9 cellular contexts compared by ENCODE assay signal in the genomic region with DNA sequence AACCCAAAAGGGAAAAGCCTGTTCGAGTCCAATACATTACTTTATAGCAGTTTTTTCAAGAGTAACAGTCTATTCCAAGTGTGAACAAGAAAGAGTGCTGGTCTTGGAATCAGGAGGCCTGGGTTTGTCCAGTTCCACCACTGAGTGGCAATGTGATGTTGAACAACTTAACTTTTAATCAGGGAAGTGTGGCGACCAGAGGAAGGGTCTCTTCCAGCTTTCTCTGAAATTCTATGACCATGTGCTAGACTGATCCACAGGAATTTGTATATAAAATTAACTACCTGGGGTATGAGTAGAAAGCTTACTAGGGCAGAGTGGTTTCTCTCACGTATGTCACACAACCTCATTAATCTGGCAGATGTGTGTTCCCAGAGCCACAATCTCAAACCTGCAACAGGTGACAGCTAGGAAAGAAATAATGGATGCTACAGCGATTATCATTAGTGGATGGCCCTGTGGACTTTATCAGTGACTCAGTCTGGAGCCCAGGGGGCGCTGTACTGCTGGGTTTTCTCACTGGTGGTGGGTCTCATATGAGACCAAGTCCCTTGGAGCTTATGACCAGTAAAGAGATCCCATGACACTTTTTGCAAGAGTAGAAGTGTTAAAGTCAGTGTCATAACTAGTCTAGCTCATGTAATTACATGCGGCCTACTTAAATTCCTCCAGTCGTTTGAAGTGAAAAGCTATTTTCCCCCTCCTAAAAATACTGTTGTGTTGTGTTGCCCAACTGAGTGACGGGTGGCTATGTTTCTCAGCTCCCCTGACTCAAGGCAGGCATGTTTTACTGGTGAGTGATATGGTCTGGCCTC.
A peak's percentile ranks its signal among the peaks of the same experiment; 100 is the strongest.
DNase-seq lines count a peak whose midpoint lies in the region; ATAC-seq, FAIRE-seq and TF ChIP-seq lines count a peak whose summit lies in the region.
"Had no signal": no experiment of that assay in that cellular context is flagged by ENCODE, and none has a peak within 500 bp of the region (broad histone marks: within the 10 kb centered on the region; RNA-seq: fewer than 3 reads in every experiment).

No MANE protein-coding gene starts in this region.

- TF ChIP-seq POLR2A in GM12878 (IDR thresholded peaks at IDR 0.05; ENCODE audit: low read depth, low read length), result no peak

- no peak overlapping the region for H3K14ac ChIP-seq in neuronal stem cell (ENCODE audit: low read length)

- peak; percentile 35; the same call in 1 of the 2 replicates for TF ChIP-seq RAD21 in GM12878 (IDR thresholded peaks at IDR 0.05; ENCODE audit: insufficient read depth, low read depth, low read length)

- in situ Hi-C loops in GM12878 (cut with MboI), result no loop called here

- H3K4me3 ChIP-seq in GM12878 (no peak overlapping the region), neuronal stem cell (ENCODE audit: low read length in 2 of 2) (no peak overlapping the region), tibial artery (no peak overlapping the region)

- WGBS in GM12878 (ENCODE audit: insufficient coverage, insufficient replicate concordance, low lambda C conversion rate, missing lambda C conversion rate), result 61% methylated on average over 8 of the region's 8 CpGs
- WGBS in neuronal stem cell (ENCODE audit: extremely low coverage in 2 of 2, insufficient read length in 2 of 2, insufficient replicate concordance in 1 of 2), 2 donors, result no CpG with 5 or more reads among the region's 8 CpGs

- FAIRE-seq in GM12878 (lab: Jason Lieb, UNC), result no peak
- FAIRE-seq: A204.1 had no signal

- H3K36me3 ChIP-seq in GM12878 (ENCODE audit: control insufficient read depth in 2 of 2, insufficient read depth in 2 of 2, low read length in 1 of 2) (no peaks in the 10 kb centered on the region; a peak in 1 of 4 replicates), neuronal stem cell (replicated peaks in 1 of 2; ENCODE audit: control insufficient read depth in 2 of 2, insufficient read depth in 2 of 2, low read length in 2 of 2) (peaks cover 0 to 16% of the 10 kb centered on the region in 2 donors), tibial artery (peaks cover 29 to 40% (median 35%) of the 10 kb centered on the region in 3 donors)

- H3K9ac ChIP-seq in GM12878 (ENCODE audit: control insufficient read depth, insufficient read depth, low read length), result no peak overlapping the region
- H3K9ac ChIP-seq in neuronal stem cell (ENCODE audit: low read depth, low read length, poor library complexity), result no peak overlapping the region

- RAD21 ChIA-PET in GM12878 (lab: Charles Lee; ENCODE audit: unreplicated experiment), result interaction anchor here (1.0 to 2.1 kb wide), 5 partner anchors 11 to 358 kb away, joined by 3 to 5 read pairs (median 3); no protein-coding TSS in a partner anchor

- no peak overlapping the region for H3K4ac ChIP-seq in neuronal stem cell (ENCODE audit: low read length)

- H2BK120ac ChIP-seq in neuronal stem cell (ENCODE audit: low read depth, low read length), result no peak overlapping the region

- H3K9me3 ChIP-seq in GM12878 (replicated peaks; ENCODE audit: control insufficient read depth, insufficient read depth, low read length), result no peaks in the 10 kb centered on the region
- H3K9me3 ChIP-seq in neuronal stem cell (replicated peaks in 1 of 2; ENCODE audit: control insufficient read depth in 2 of 2, insufficient read depth in 1 of 2, low read depth in 1 of 2, low read length in 2 of 2), result no peaks in the 10 kb centered on the region
- no peaks in the 10 kb centered on the region for H3K9me3 ChIP-seq in tibial artery

- no peak overlapping the region for H2AK5ac ChIP-seq in neuronal stem cell (ENCODE audit: low read depth, low read length)

- DNase-seq in DMS 273 (lab: John Stamatoyannopoulos, UW; ENCODE audit: unreplicated experiment) (peak; percentile 51), DMS 273 treated with DMSO at 0.1 percent for 48 hours (lab: John Stamatoyannopoulos, UW) (no peak), LHCN-M2 (ENCODE audit: low read depth) (peak; percentile 62), GM12878 (ENCODE audit: low read depth, low spot score) (no peak), neuronal stem cell (ENCODE audit: low spot score) (peak; percentile 24), tibial artery (no peak), NCI-H1048 (lab: John Stamatoyannopoulos, UW) (no peak)

- H3K27ac ChIP-seq in GM12878 (ENCODE audit: control insufficient read depth, insufficient read depth) (peak overlapping the region; percentile 7; the same call in 1 of the 2 replicates), neuronal stem cell (replicated peaks; ENCODE audit: low read length) (no peak overlapping the region), tibial artery (no peak overlapping the region)

- peaks cover 10% of the 10 kb centered on the region for H3K4me1 ChIP-seq in GM12878 (ENCODE audit: control insufficient read depth, insufficient read depth, low read length)
- peaks cover 0 to 22% of the 10 kb centered on the region in 2 donors for H3K4me1 ChIP-seq in neuronal stem cell (ENCODE audit: control insufficient read depth in 2 of 2, insufficient read depth in 1 of 2, low read depth in 1 of 2, low read length in 2 of 2)
- H3K4me1 ChIP-seq in tibial artery, result peaks cover 0 to 6% (median 2%) of the 10 kb centered on the region in 4 donors

- peak; percentile 40 for ATAC-seq in GM12878
- no peak for ATAC-seq in HG03565 (IDR thresholded peaks at IDR 0.05; ENCODE audit: unreplicated experiment)

- no peaks in the 10 kb centered on the region for H3K79me1 ChIP-seq in neuronal stem cell (ENCODE audit: low read depth, low read length)

- H3K4me2 ChIP-seq in GM12878 (ENCODE audit: control insufficient read depth, insufficient read depth) (no peak overlapping the region), neuronal stem cell (ENCODE audit: insufficient read depth, low read length, poor library complexity, severe bottlenecking) (no peak overlapping the region)

- no peak overlapping the region for H3K23ac ChIP-seq in neuronal stem cell (ENCODE audit: low read depth, low read length, poor library complexity)

- no peak overlapping the region for H4K8ac ChIP-seq in neuronal stem cell (ENCODE audit: low read depth, low read length)

- H2AFZ ChIP-seq in GM12878 (ENCODE audit: control insufficient read depth, low read depth, low read length) (no peak overlapping the region), neuronal stem cell (ENCODE audit: low read length) (no peak overlapping the region)

- SMC1A ChIA-PET in GM12878 (lab: Charles Lee; ENCODE audit: uncharacterized antibody, unreplicated experiment), result interaction anchor here (0.5 to 3.9 kb wide), 11 partner anchors 12 to 579 kb away, joined by 3 to 18 read pairs (median 3); no protein-coding TSS in a partner anchor

- H2BK15ac ChIP-seq in neuronal stem cell (ENCODE audit: low read length), result no peak overlapping the region

- POLR2A ChIA-PET in GM12878 (lab: Charles Lee), result no interaction called here

- H4K91ac ChIP-seq in neuronal stem cell (ENCODE audit: low read depth, low read length, poor library complexity), result no peak overlapping the region

- H3K18ac ChIP-seq in neuronal stem cell (ENCODE audit: low read length), result no peak overlapping the region

- intact Hi-C loops in GM12878 (cut with micrococcal nuclease; ENCODE audit: unreplicated experiment), result loop anchor here (10.0 kb wide), 1 partner anchor 309 kb away; no protein-coding TSS in a partner anchor
- intact Hi-C loops in tibial artery (cut with DNase I; ENCODE audit: low total_unique reads), result no loop called here

- CTCF ChIA-PET in GM12878 (lab: Yijun Ruan, JAX), result interaction anchor here (0.6 to 3.4 kb wide), 20 partner anchors 9 to 544 kb away, joined by 3 to 26 read pairs (median 4); no protein-coding TSS in a partner anchor

- BruUV-seq in GM12878 (replicated peaks; lab: Mats Ljungman, UMichigan), result no TSS peak

- no peak for TF ChIP-seq EP300 in GM12878 (IDR thresholded peaks at IDR 0.05; ENCODE audit: borderline replicate concordance in 1 of 2, control insufficient read depth in 1 of 2, low read depth in 2 of 2, low read length in 2 of 2)

- H4K20me1 ChIP-seq in GM12878 (ENCODE audit: control insufficient read depth, insufficient read depth), result no peaks in the 10 kb centered on the region

- H3K27me3 ChIP-seq in GM12878 (replicated peaks in 1 of 2; ENCODE audit: control insufficient read depth in 2 of 2, insufficient read depth in 2 of 2, low read length in 1 of 2) (no peaks in the 10 kb centered on the region), neuronal stem cell (ENCODE audit: control insufficient read depth in 3 of 3, insufficient read depth in 3 of 3, low read depth in 1 of 3, low read length in 3 of 3) (no peaks in the 10 kb centered on the region), tibial artery (no peaks in the 10 kb centered on the region)

- H2BK12ac ChIP-seq in neuronal stem cell (ENCODE audit: low read length), result no peak overlapping the region

- TF ChIP-seq CTCF in GM12878 (IDR thresholded peaks at IDR 0.05 in 2 of 3, conservative IDR thresholded peaks at IDR 0.05 in 1 of 3; ENCODE audit: control insufficient read depth in 2 of 3, extremely low read depth in 1 of 3, insufficient read depth in 1 of 3, low read depth in 3 of 3, low read length in 3 of 3) (peak; percentile 27 to 37 (median 34); a peak in 4 of 6 replicates), tibial artery (IDR thresholded peaks at IDR 0.05) (no peak)

- no peak overlapping the region for H2BK5ac ChIP-seq in neuronal stem cell (ENCODE audit: low read length)

- H3K79me2 ChIP-seq in GM12878 (ENCODE audit: control insufficient read depth, insufficient read depth, low read length), result no peaks in the 10 kb centered on the region

TF ChIP-seq in GM12878, 131 proteins besides CTCF, POLR2A, EP300 and RAD21:
- 0 out of 4 replicates have a peak, but pooled peaks of 1 of the 2 experiments have one; percentile 5 for TF ChIP-seq IKZF2 (IDR thresholded peaks at IDR 0.05)
- TF ChIP-seq, protein P1, sequence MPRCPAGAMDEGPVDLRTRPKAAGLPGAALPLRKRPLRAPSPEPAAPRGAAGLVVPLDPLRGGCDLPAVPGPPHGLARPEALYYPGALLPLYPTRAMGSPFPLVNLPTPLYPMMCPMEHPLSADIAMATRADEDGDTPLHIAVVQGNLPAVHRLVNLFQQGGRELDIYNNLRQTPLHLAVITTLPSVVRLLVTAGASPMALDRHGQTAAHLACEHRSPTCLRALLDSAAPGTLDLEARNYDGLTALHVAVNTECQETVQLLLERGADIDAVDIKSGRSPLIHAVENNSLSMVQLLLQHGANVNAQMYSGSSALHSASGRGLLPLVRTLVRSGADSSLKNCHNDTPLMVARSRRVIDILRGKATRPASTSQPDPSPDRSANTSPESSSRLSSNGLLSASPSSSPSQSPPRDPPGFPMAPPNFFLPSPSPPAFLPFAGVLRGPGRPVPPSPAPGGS (IDR thresholded peaks at IDR 0.05; ENCODE audit: borderline replicate concordance, insufficient read depth, low read depth, low read length, poor library complexity, severe bottlenecking), result no peak
- peak; percentile 5; the same call in 1 of the 2 replicates for TF ChIP-seq SMC3 (IDR thresholded peaks at IDR 0.05; ENCODE audit: borderline replicate concordance, low read length)
- peak; percentile 2; the same call in 1 of the 2 replicates for TF ChIP-seq MTA2 (IDR thresholded peaks at IDR 0.05; ENCODE audit: low read depth)

Comparison
In these comparisons a context has a peak if more than half of its experiments do, and no peak if none do; other contexts are left out.
1. DNase-seq: peak in DMS 273 (single experiment), LHCN-M2 (single experiment) and neuronal stem cell (single experiment); none in DMS 273 treated with DMSO at 0.1 percent for 48 hours (single experiment), GM12878 (single experiment), tibial artery (0 of 2) and NCI-H1048 (single experiment).
2. CTCF ChIP-seq: peak in GM12878 (3 of 3); none in tibial artery (0 of 2).